Comparison of ENCODE assay signal across 8 cellular contexts in genomic region chr9:122904823-122905710, GRCh38. TPM values are rescaled to one million over a fixed set of nuclear protein-coding genes. Genes with fewer than 3 reads are reported as not detected.
DNase-seq lines count a peak whose midpoint lies in the region; ATAC-seq and TF ChIP-seq lines count a peak whose summit lies in the region.

Gene RC3H2, minus strand, starts transcription at chr9:122905359. Its CDS starts 7,850 bp downstream, at chr9:122897509.

- no peaks in the 10 kb centered on the region for H3K9me3 ChIP-seq in lower lobe of right lung

- peaks cover 42% of the 10 kb centered on the region for H3K4me1 ChIP-seq in lower lobe of right lung

- peak within 1 kb of the TSS; percentile 95 for H3K27ac ChIP-seq in lower lobe of right lung

- no peaks in the 10 kb centered on the region for H3K27me3 ChIP-seq in lower lobe of right lung (ENCODE audit: low read depth)

- H3K36me3 ChIP-seq in lower lobe of right lung, result peaks cover 18% of the 10 kb centered on the region

- ATAC-seq in GM19468 (IDR thresholded peaks at IDR 0.05; ENCODE audit: extremely low read depth, unreplicated experiment), result peak; percentile 82
- peak; percentile 98 to 99 for ATAC-seq in lower lobe of right lung

- TF ChIP-seq CTCF in lower lobe of right lung (IDR thresholded peaks at IDR 0.05), result no peak

- H3K4me3 ChIP-seq in lower lobe of right lung, result peak within 1 kb of the TSS; percentile 93

- peak; percentile 100 for DNase-seq in CMK (ENCODE audit: low read depth)
- DNase-seq in HS-5 (ENCODE audit: low read depth), result peak; percentile 99
- DNase-seq in NK-92 treated with Interleukin-12 subunit alpha and Interleukin-12 subunit beta, amount 100 ng/mL, for 24 hours (lab: John Stamatoyannopoulos, UW), result peak; percentile 95
- DNase-seq in activated CD8-positive, alpha-beta memory T cell treated with anti-CD3 and anti-CD28 coated beads for 24 hours, result peak; percentile 97
- peak; percentile 97 for DNase-seq in effector CD4-positive, alpha-beta T cell
- DNase-seq in lower lobe of right lung, result peak; percentile 98
- DNase-seq in stimulated activated CD4-positive, alpha-beta T cell treated with anti-CD3 and anti-CD28 coated beads, TNF-alpha, amount 100 ng/mL, for 24 hours (ENCODE audit: low read depth in 3 of 3), result peak; percentile 91 to 96 (median 94)

- intact Hi-C loops in lower lobe of right lung (cut with DNase I), result no loop called here

RNA-seq across cellular contexts. Expression of gene RC3H2, which starts in this region (rescaled TPM):
- 44.2 TPM for total RNA-seq in lower lobe of right lung

Comparison
In these comparisons a context has a peak if more than half of its experiments do, and no peak if none do; other contexts are left out.
1. Peak in every context shown above with its lines: DNase-seq, ATAC-seq, H3K4me3 ChIP-seq and H3K27ac ChIP-seq.